Comparison of ENCODE assay signal across 24 cellular contexts in genomic region chr2:107215764-107216398, GRCh38.
"Had no signal": no experiment of that assay in that cellular context is flagged by ENCODE, and none has a peak within 500 bp of the region (broad histone marks: within the 10 kb centered on the region; RNA-seq: fewer than 3 reads in every experiment).

No MANE protein-coding gene starts in this region.

- H3K27me3 ChIP-seq: neural progenitor cell, ovary, right lobe of liver, sigmoid colon, stomach, thyroid gland, tibial nerve, upper lobe of left lung had no signal

- DNase-seq: naive thymus-derived CD4-positive, alpha-beta T cell; natural killer cell; occipital lobe; ovary; posterior cingulate gyrus; psoas muscle; right lobe of liver; sigmoid colon; small intestine; stimulated activated CD4-positive, alpha-beta T cell treated with anti-CD3 and anti-CD28 coated beads, Interleukin-15, amount 100 ng/mL, for 24 hours; stimulated activated CD4-positive, alpha-beta T cell treated with anti-CD3 and anti-CD28 coated beads, Interleukin-2, amount 100 ng/mL, for 24 hours; stimulated activated CD4-positive, alpha-beta T cell treated with anti-CD3 and anti-CD28 coated beads, Interleukin-2, amount 100 ng/mL, for 48 hours; stimulated activated CD4-positive, alpha-beta T cell treated with anti-CD3 and anti-CD28 coated beads, Interleukin-4, amount 100 ng/mL, for 24 hours; stimulated activated naive B cell treated with anti-CD40 and anti-IgM and Interleukin-4, amounts not matched to agents 10 μg/mL and 1 μg/mL and 100 μg/mL, for 72 hours; stimulated activated naive CD4-positive, alpha-beta T cell treated with Interleukin-2 at 50 U/mL for 16 hours; stomach; thyroid gland; trophoblast cell; upper lobe of left lung had no signal

- ATAC-seq: naive thymus-derived CD4-positive, alpha-beta T cell; natural killer cell; psoas muscle; right lobe of liver; stimulated activated effector memory CD8-positive, alpha-beta T cell treated with anti-CD3 and anti-CD28 coated beads, Interleukin-12 subunit alpha, Interleukin-12 subunit beta, amount 100 ng/mL, for 72 hours; stimulated activated naive B cell treated with anti-CD40 and anti-IgM and Interleukin-4, amounts not matched to agents 10 μg/mL and 1 μg/mL and 100 μg/mL, for 72 hours had no signal

- H3K27ac ChIP-seq: neural progenitor cell, ovary, parathyroid adenoma, psoas muscle, right lobe of liver, sigmoid colon, stomach, thoracic aorta, thyroid gland, tibial nerve, upper lobe of left lung had no signal

- H3K9me3 ChIP-seq: ovary, psoas muscle, right lobe of liver, stomach, thoracic aorta, thyroid gland, tibial nerve, upper lobe of left lung had no signal

- H3K36me3 ChIP-seq: neural progenitor cell, ovary, right lobe of liver, sigmoid colon, stomach, thoracic aorta, thyroid gland, tibial nerve, upper lobe of left lung had no signal

- H3K4me3 ChIP-seq: neural progenitor cell, ovary, psoas muscle, right lobe of liver, sigmoid colon, stomach, thoracic aorta, thyroid gland, tibial nerve, upper lobe of left lung had no signal

- H3K4me1 ChIP-seq: neural progenitor cell, parathyroid adenoma, psoas muscle, right lobe of liver, sigmoid colon, stomach, thyroid gland, tibial nerve, upper lobe of left lung had no signal
